10 cellular contexts compared by ENCODE assay signal in genomic region chr11:1073261-1073724, GRCh38. TPM values are rescaled to one million over a fixed set of nuclear protein-coding genes. Genes with fewer than 3 reads are reported as not detected.
A peak's percentile ranks its signal among the peaks of the same experiment; 100 is the strongest.
DNase-seq lines count a peak whose midpoint lies in the region; ATAC-seq, FAIRE-seq and TF ChIP-seq lines count a peak whose summit lies in the region.
"Had no signal": no experiment of that assay in that cellular context is flagged by ENCODE, and none has a peak within 500 bp of the region (broad histone marks: within the 10 kb centered on the region; RNA-seq: fewer than 3 reads in every experiment).

No MANE protein-coding gene starts in this region.

- H3K27ac ChIP-seq in brain microvascular endothelial cell (no peak overlapping the region), liver (ENCODE audit: low read depth in 1 of 2, low read length in 2 of 2) (no peak overlapping the region)

- TF ChIP-seq CTCF in brain microvascular endothelial cell (IDR thresholded peaks at IDR 0.05; ENCODE audit: low read depth, low read length, missing control alignments) (no peak), liver (IDR thresholded peaks at IDR 0.05; ENCODE audit: low read depth, low read length, missing input control) (no peak)

- in situ Hi-C loops in brain microvascular endothelial cell (cut with HindIII; ENCODE audit: low pct_ligation_motif_present, low sequenced_read_pairs) = no loop called here

- ATAC-seq in HG02798 (IDR thresholded peaks at IDR 0.05; ENCODE audit: poor library complexity, unreplicated experiment) (no peak), GM19455 (IDR thresholded peaks at IDR 0.05; ENCODE audit: unreplicated experiment) (no peak)
- ATAC-seq: activated CD8-positive, alpha-beta T cell treated with anti-CD3 and anti-CD28 coated beads for 36 hours had no signal

- WGBS in liver = 26% methylated on average over 13 of the region's 13 CpGs

- H3K4me3 ChIP-seq in brain microvascular endothelial cell (ENCODE audit: low read depth, low read length) (no peak overlapping the region), liver (ENCODE audit: low read depth in 1 of 3, low read length in 3 of 3) (no peak overlapping the region)

- H3K36me3 ChIP-seq in brain microvascular endothelial cell (replicated peaks) = no peaks in the 10 kb centered on the region
- no peaks in the 10 kb centered on the region for H3K36me3 ChIP-seq in liver (ENCODE audit: control insufficient read depth in 4 of 4, insufficient read depth in 3 of 4, low read depth in 1 of 4, low read length in 3 of 4)

- peak; percentile 75 for FAIRE-seq in HTR-8/SVneo (lab: Jason Lieb, UNC)

- DNase-seq in A172 (ENCODE audit: low spot score) = peak; percentile 81
- DNase-seq in HTR-8/SVneo (ENCODE audit: insufficient read length, low spot score) = peak; percentile 61
- peak; percentile 17 for DNase-seq in brain microvascular endothelial cell
- DNase-seq in stimulated activated CD4-positive, alpha-beta T cell treated with anti-CD3 and anti-CD28 coated beads, Interleukin-1b, Interleukin-23, amount 100 ng/mL, for 48 hours = no peak
- no peak for DNase-seq in cerebellar nuclear complex (lab: John Stamatoyannopoulos, UW)
- DNase-seq: activated CD8-positive, alpha-beta T cell treated with anti-CD3 and anti-CD28 coated beads for 36 hours; NCI-H1417 had no signal

- peaks cover 0 to 6% (median 3%) of the 10 kb centered on the region in 4 donors for H3K4me1 ChIP-seq in liver (ENCODE audit: control insufficient read depth in 4 of 4, insufficient read depth in 4 of 4, low read length in 3 of 4)

- no peaks in the 10 kb centered on the region for H3K9me3 ChIP-seq in liver (ENCODE audit: control insufficient read depth in 4 of 4, low read length in 3 of 4)

- no peak for TF ChIP-seq RAD21 in liver (IDR thresholded peaks at IDR 0.05)

- H3K9ac ChIP-seq in liver (ENCODE audit: low read depth in 1 of 2, low read length in 2 of 2) = no peak overlapping the region

- H3K27me3 ChIP-seq in brain microvascular endothelial cell (replicated peaks) (no peaks in the 10 kb centered on the region), liver (ENCODE audit: control insufficient read depth in 4 of 4, insufficient read depth in 4 of 4, low read length in 3 of 4) (no peaks in the 10 kb centered on the region)

TF ChIP-seq in liver, 16 proteins besides CTCF, POLR2A, EP300 and RAD21:
- TF ChIP-seq SP1 (IDR thresholded peaks at IDR 0.05) (no peak), HNF4G (IDR thresholded peaks at IDR 0.05) (no peak), ATF3 (IDR thresholded peaks at IDR 0.05) (no peak), NR2F2 (IDR thresholded peaks at IDR 0.05) (peak; percentile 31), YY1 (IDR thresholded peaks at IDR 0.05) (no peak), JUND (IDR thresholded peaks at IDR 0.05) (no peak), RXRA (IDR thresholded peaks at IDR 0.05) (no peak)

RNA-seq across cellular contexts. Expression of gene MUC2, which starts 1.4 kb away (rescaled TPM):
- total RNA-seq in A172 (2014; rRNA removed; shearing (Covaris generic)) = not detected in 2 replicates
- total RNA-seq in liver = not detected
- under 1 TPM in 1 of 2 donors, not detected in 1; under 0.01 TPM for polyA plus RNA-seq in liver
- total RNA-seq: activated CD8-positive, alpha-beta T cell treated with anti-CD3 and anti-CD28 coated beads for 36 hours had no signal

RNA-seq across cellular contexts. Expression of gene MUC6, which starts 36.8 kb away (rescaled TPM):
- not detected in 2 replicates for total RNA-seq in A172 (2014; rRNA removed; shearing (Covaris generic))
- total RNA-seq in liver = under 1 TPM; 0.05 to 0.25 TPM
- under 1 TPM; 0.12 to 0.54 TPM for polyA plus RNA-seq in liver
- total RNA-seq: activated CD8-positive, alpha-beta T cell treated with anti-CD3 and anti-CD28 coated beads for 36 hours had no signal

Comparison
In these comparisons a context has a peak if more than half of its experiments do, and no peak if none do; other contexts are left out.
1. DNase-seq: peak in A172 (single experiment), HTR-8/SVneo (single experiment) and brain microvascular endothelial cell (single experiment); none in stimulated activated CD4-positive, alpha-beta T cell treated with anti-CD3 and anti-CD28 coated beads, Interleukin-1b, Interleukin-23, amount 100 ng/mL, for 48 hours (single experiment) and cerebellar nuclear complex (0 of 2).